Comparison of ENCODE assay signal across 13 cellular contexts in the genomic region with DNA sequence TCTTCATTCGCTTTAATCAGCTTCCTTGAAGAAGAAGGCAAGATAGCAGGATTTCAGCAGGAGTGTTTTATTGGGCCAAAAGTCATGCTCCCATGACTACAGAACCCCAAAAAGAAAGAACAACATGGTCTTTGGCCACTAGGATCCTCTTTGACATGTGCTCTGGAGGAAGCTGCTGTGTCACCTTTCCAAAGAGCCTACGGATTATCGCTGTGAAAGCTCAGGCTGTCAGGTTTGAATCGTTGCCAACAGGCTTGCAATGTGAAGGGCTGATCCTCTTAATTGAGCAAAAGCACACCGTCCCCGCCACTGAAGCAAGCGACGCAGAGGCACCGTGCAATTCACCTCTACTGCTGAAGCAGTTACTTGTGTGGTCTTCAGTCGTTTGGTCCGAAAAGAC. TPM values are rescaled to one million over a fixed set of nuclear protein-coding genes. Genes with fewer than 3 reads are reported as not detected.
DNase-seq lines count a peak whose midpoint lies in the region; ATAC-seq and TF ChIP-seq lines count a peak whose summit lies in the region.
"Had no signal": no experiment of that assay in that cellular context is flagged by ENCODE, and none has a peak within 500 bp of the region (broad histone marks: within the 10 kb centered on the region; RNA-seq: fewer than 3 reads in every experiment).

No MANE protein-coding gene starts in this region.

- TF ChIP-seq CTCF in A673 (conservative IDR thresholded peaks at IDR 0.05; ENCODE audit: low read depth, low read length) = no peak
- no peak for TF ChIP-seq CTCF in heart left ventricle (IDR thresholded peaks at IDR 0.05)

- H3K4me1 ChIP-seq in A673 (ENCODE audit: insufficient read depth, low read length, poor library complexity, severe bottlenecking) (peaks cover 16% of the 10 kb centered on the region), heart left ventricle (peaks cover 0 to 13% (median 0%) of the 10 kb centered on the region in 12 donors)

- POLR2A ChIA-PET in A673 (lab: Charles Lee; ENCODE audit: low non-redundant PET) = interaction anchor here (0.6 kb wide), 1 partner anchor 29 kb away, joined by 5 read pairs; a partner anchor contains a TSS

- TF ChIP-seq POLR2A in heart left ventricle (IDR thresholded peaks at IDR 0.05) = no peak

- CTCF ChIA-PET in A673 (lab: Charles Lee) = interaction anchor here (1.2 kb wide), 1 partner anchor 25 kb away, joined by 3 read pairs; no protein-coding TSS in a partner anchor

- no TSS peak for BruUV-seq in A673 (replicated peaks; lab: Mats Ljungman, UMichigan)

- 42 to 56% (median 44%) methylated on average over 11 of the region's 11 CpGs for WGBS in heart left ventricle, 4 donors

- H3K4me3 ChIP-seq in A673 (ENCODE audit: low read depth, low read length, poor library complexity, severe bottlenecking) = no peak overlapping the region
- no peak overlapping the region for H3K4me3 ChIP-seq in heart left ventricle
- H3K4me3 ChIP-seq: suprapubic skin had no signal

- H3K36me3 ChIP-seq in A673 (ENCODE audit: insufficient read depth, low read length, poor library complexity, severe bottlenecking) (no peaks in the 10 kb centered on the region), heart left ventricle (peaks cover 0 to 10% (median 0%) of the 10 kb centered on the region in 9 donors)
- H3K36me3 ChIP-seq: suprapubic skin had no signal

- no peak overlapping the region for H3K27ac ChIP-seq in A673 (ENCODE audit: low read depth, low read length, poor library complexity, severe bottlenecking)
- no peak overlapping the region for H3K27ac ChIP-seq in heart left ventricle
- H3K27ac ChIP-seq: suprapubic skin had no signal

- DNase-seq in A673 (ENCODE audit: low spot score) (peak; percentile 75), DMS79 treated with DMSO at 0.1 percent for 48 hours (lab: John Stamatoyannopoulos, UW) (peak; percentile 75), NCI-H510A treated with DMSO at 0.1 percent for 48 hours (lab: John Stamatoyannopoulos, UW) (peak; percentile 65), heart left ventricle (peak in 3 of 5 donors; percentile 31 to 63 (median 55)), posterior cingulate gyrus (no peak), NAMALWA (ENCODE audit: low spot score) (no peak)
- no peak for DNase-seq in activated effector memory CD4-positive, alpha-beta T cell treated with anti-CD3 and anti-CD28 coated beads, Interleukin-2, amount 50 U/mL, for 16 hours
- DNase-seq: activated CD4-positive, alpha-beta T cell treated with anti-CD3 and anti-CD28 coated beads, Interleukin-2, amount 10 ng/mL, durations not matched to agents 7 days and 5 days; activated T-cell treated with anti-CD3 and anti-CD28 coated beads, Interleukin-2, amount 50 U/mL, for 4 hours; stimulated activated CD4-positive, alpha-beta T cell treated with anti-CD3 and anti-CD28 coated beads, Interleukin-12 subunit alpha, Interleukin-12 subunit beta, amount 100 ng/mL, for 4 hours; T-helper 9 cell had no signal

- no peaks in the 10 kb centered on the region for H3K9me3 ChIP-seq in A673 (ENCODE audit: low read depth, low read length, poor library complexity, severe bottlenecking)
- no peaks in the 10 kb centered on the region for H3K9me3 ChIP-seq in heart left ventricle
- H3K9me3 ChIP-seq: suprapubic skin had no signal

- ATAC-seq in heart left ventricle (peak in 3 of 4 donors; percentile 46 to 72 (median 49)), GM19467 (IDR thresholded peaks at IDR 0.05; ENCODE audit: unreplicated experiment) (no peak)
- ATAC-seq: activated T-cell treated with anti-CD3 and anti-CD28 coated beads, Interleukin-2, amount 50 U/mL, for 4 hours had no signal

- H3K27me3 ChIP-seq in A673 (replicated peaks; ENCODE audit: insufficient read depth, low read depth, low read length, poor library complexity) (no peaks in the 10 kb centered on the region), heart left ventricle (no peaks in the 10 kb centered on the region)
- H3K27me3 ChIP-seq: suprapubic skin had no signal

- intact Hi-C loops in A673 (cut with micrococcal nuclease; ENCODE audit: unreplicated experiment) = no loop called here
- intact Hi-C loops in heart left ventricle (cut with DNase I) = no loop called here
- intact Hi-C loops in posterior cingulate gyrus (cut with DNase I) = no loop called here

RNA-seq across cellular contexts. Expression of a gene that starts 29.0 kb away (rescaled TPM):
- total RNA-seq in A673 (2021) (22.4 and 24.5 TPM in 2 replicates), heart left ventricle (10 to 100 TPM in 8 of 9 donors, 1 to 10 TPM in 1; 6.6 to 19.9 (median 13.7) TPM)
- 10 to 100 TPM in 1 of 2 donors, 1 to 10 TPM in 1; 7.2 to 12.4 TPM for polyA plus RNA-seq in heart left ventricle

Comparison
In these comparisons a context has a peak if more than half of its experiments do, and no peak if none do; other contexts are left out.
1. DNase-seq: peak in A673 (single experiment), DMS79 treated with DMSO at 0.1 percent for 48 hours (single experiment), NCI-H510A treated with DMSO at 0.1 percent for 48 hours (single experiment) and heart left ventricle (3 of 5); none in posterior cingulate gyrus (0 of 10), activated effector memory CD4-positive, alpha-beta T cell treated with anti-CD3 and anti-CD28 coated beads, Interleukin-2, amount 50 U/mL, for 16 hours (single experiment) and NAMALWA (single experiment).